Comparison of ENCODE assay signal across 19 cellular contexts in the genomic region with DNA sequence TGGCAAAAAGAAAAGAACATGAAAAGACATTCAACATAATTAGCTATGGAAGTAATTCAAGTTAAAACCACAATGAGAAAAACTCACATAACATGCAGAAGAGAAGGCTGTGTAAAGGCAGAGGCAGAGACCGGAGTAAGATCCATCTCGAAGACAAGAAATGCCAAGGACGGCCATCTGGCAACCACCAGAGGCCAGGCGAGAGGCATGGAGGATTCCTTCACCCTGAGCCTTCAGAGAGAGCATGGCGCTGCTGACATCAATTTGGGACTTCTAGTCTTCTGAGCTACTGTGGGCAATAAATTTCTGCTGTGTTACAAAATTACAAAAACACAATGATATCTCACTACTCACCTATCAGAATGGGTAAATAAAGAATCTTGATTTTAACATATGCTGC.
DNase-seq lines count a peak whose midpoint lies in the region; ATAC-seq, FAIRE-seq and TF ChIP-seq lines count a peak whose summit lies in the region.
"Had no signal": no experiment of that assay in that cellular context is flagged by ENCODE, and none has a peak within 500 bp of the region (broad histone marks: within the 10 kb centered on the region; RNA-seq: fewer than 3 reads in every experiment).

No MANE protein-coding gene starts in this region.

- no peaks in the 10 kb centered on the region for H3K4me1 Mint-ChIP-seq in activated CD4-positive, alpha-beta T cell treated with anti-CD3 and anti-CD28 coated beads for 36 hours
- H3K4me1 Mint-ChIP-seq in chondrocyte (ENCODE audit: low read depth) = no peaks in the 10 kb centered on the region
- H3K4me1 Mint-ChIP-seq: activated CD4-positive, alpha-beta memory T cell treated with anti-CD3 and anti-CD28 coated beads, Interleukin-2, amount 10 ng/mL, durations not matched to agents 7 days and 5 days; central memory CD8-positive, alpha-beta T cell; naive thymus-derived CD4-positive, alpha-beta T cell had no signal

- no peak for FAIRE-seq in RCC 7860 (lab: Jason Lieb, UNC)
- FAIRE-seq: GM19239 had no signal

- no peaks in the 10 kb centered on the region for H3K27me3 ChIP-seq in transverse colon
- H3K27me3 ChIP-seq: uterus had no signal

- H3K36me3 ChIP-seq in transverse colon = no peaks in the 10 kb centered on the region
- H3K36me3 ChIP-seq: uterus had no signal

- 86% methylated on average over 2 to 5 of the region's 5 CpGs for WGBS in transverse colon (ENCODE audit: low coverage in 1 of 2), 2 donors

- in situ Hi-C loops in transverse colon (cut with MboI; ENCODE audit: low pct_ligation_motif_present in 1 of 4, low pct_unique_long_range_greater_than_20kb in 1 of 4, low sequenced_read_pairs in 3 of 4) = no loop called here

- CTCF ChIA-PET in activated CD4-positive, alpha-beta T cell treated with anti-CD3 and anti-CD28 coated beads for 36 hours (lab: Charles Lee) = no interaction called here

- TF ChIP-seq POLR2A in transverse colon (IDR thresholded peaks at IDR 0.05) = no peak

- TF ChIP-seq EP300 in transverse colon (IDR thresholded peaks at IDR 0.05; ENCODE audit: low read depth) = no peak

- peak overlapping the region in 2 of 4 donors; percentile 5 to 23 for H3K27ac ChIP-seq in transverse colon
- H3K27ac ChIP-seq: uterus had no signal

- intact Hi-C loops in activated CD4-positive, alpha-beta T cell treated with anti-CD3 and anti-CD28 coated beads for 36 hours (cut with DNase I, micrococcal nuclease) = no loop called here
- intact Hi-C loops in transverse colon (cut with DNase I; ENCODE audit: low total_unique reads) = no loop called here
- intact Hi-C loops in sciatic nerve (cut with DNase I) = no loop called here

- no peak for DNase-seq in activated CD4-positive, alpha-beta T cell treated with anti-CD3 and anti-CD28 coated beads for 36 hours
- no peak for DNase-seq in activated CD4-positive, alpha-beta T cell treated with anti-CD3 and anti-CD28 coated beads, Interleukin-2, amount 50 U/mL, for 48 hours
- DNase-seq in LoVo (ENCODE audit: low spot score) (peak; percentile 1), chondrocyte (ENCODE audit: low spot score) (no peak), transverse colon (peak; percentile 30), RCC 7860 (ENCODE audit: low spot score) (no peak), Kasumi-1 (lab: John Stamatoyannopoulos, UW) (no peak), sciatic nerve (ENCODE audit: low spot score) (no peak)
- DNase-seq: activated CD4-positive, alpha-beta memory T cell treated with anti-CD3 and anti-CD28 coated beads, Interleukin-2, amount 10 ng/mL, durations not matched to agents 7 days and 5 days; effector memory CD8-positive, alpha-beta T cell; left ventricle myocardium superior; MV-4-11; naive thymus-derived CD4-positive, alpha-beta T cell; NCI-H2081; SIG-M5; uterus had no signal

- peak; percentile 24 for TF ChIP-seq CTCF in chondrocyte (IDR thresholded peaks at IDR 0.05)
- TF ChIP-seq CTCF in transverse colon (IDR thresholded peaks at IDR 0.05) = peak in 1 of 5 experiments; percentile 29

- H3K9me3 ChIP-seq in transverse colon = no peaks in the 10 kb centered on the region
- H3K9me3 ChIP-seq: uterus had no signal

- H3K27ac Mint-ChIP-seq in activated CD4-positive, alpha-beta T cell treated with anti-CD3 and anti-CD28 coated beads for 36 hours = peak overlapping the region; percentile 3
- H3K27ac Mint-ChIP-seq in chondrocyte (ENCODE audit: unreplicated experiment) = no peak overlapping the region
- H3K27ac Mint-ChIP-seq: activated CD4-positive, alpha-beta memory T cell treated with anti-CD3 and anti-CD28 coated beads, Interleukin-2, amount 10 ng/mL, durations not matched to agents 7 days and 5 days; effector memory CD8-positive, alpha-beta T cell; naive thymus-derived CD4-positive, alpha-beta T cell; progenitor cell of endocrine pancreas had no signal

- POLR2A ChIA-PET in activated CD4-positive, alpha-beta T cell treated with anti-CD3 and anti-CD28 coated beads for 36 hours (lab: Charles Lee) = no interaction called here

- H3K4me3 Mint-ChIP-seq in activated CD4-positive, alpha-beta T cell treated with anti-CD3 and anti-CD28 coated beads for 36 hours = no peak overlapping the region
- H3K4me3 Mint-ChIP-seq in chondrocyte (ENCODE audit: unreplicated experiment) = no peak overlapping the region
- H3K4me3 Mint-ChIP-seq: activated CD4-positive, alpha-beta memory T cell treated with anti-CD3 and anti-CD28 coated beads, Interleukin-2, amount 10 ng/mL, durations not matched to agents 7 days and 5 days; central memory CD8-positive, alpha-beta T cell; effector memory CD8-positive, alpha-beta T cell; naive thymus-derived CD4-positive, alpha-beta T cell had no signal

- peaks cover 1% of the 10 kb centered on the region for H3K9me3 Mint-ChIP-seq in activated CD4-positive, alpha-beta T cell treated with anti-CD3 and anti-CD28 coated beads for 36 hours (ENCODE audit: low read depth)
- H3K9me3 Mint-ChIP-seq in chondrocyte (ENCODE audit: low read depth) = no peaks in the 10 kb centered on the region
- H3K9me3 Mint-ChIP-seq: effector memory CD8-positive, alpha-beta T cell had no signal

- peaks cover 0 to 11% (median 0%) of the 10 kb centered on the region in 4 donors for H3K4me1 ChIP-seq in transverse colon
- H3K4me1 ChIP-seq: uterus had no signal

- no peak overlapping the region for H3K4me3 ChIP-seq in transverse colon
- H3K4me3 ChIP-seq: uterus had no signal

- H3K27me3 Mint-ChIP-seq in activated CD4-positive, alpha-beta T cell treated with anti-CD3 and anti-CD28 coated beads for 36 hours = peaks cover 4% of the 10 kb centered on the region
- H3K27me3 Mint-ChIP-seq in chondrocyte (ENCODE audit: low read depth) = peaks cover 2% of the 10 kb centered on the region
- H3K27me3 Mint-ChIP-seq: activated CD4-positive, alpha-beta memory T cell treated with anti-CD3 and anti-CD28 coated beads, Interleukin-2, amount 10 ng/mL, durations not matched to agents 7 days and 5 days had no signal

- ATAC-seq in activated CD4-positive, alpha-beta T cell treated with anti-CD3 and anti-CD28 coated beads for 36 hours = no peak
- ATAC-seq in sciatic nerve = no peak
- ATAC-seq: effector memory CD8-positive, alpha-beta T cell; left ventricle myocardium superior; naive thymus-derived CD4-positive, alpha-beta T cell had no signal

- H3K36me3 Mint-ChIP-seq in activated CD4-positive, alpha-beta T cell treated with anti-CD3 and anti-CD28 coated beads for 36 hours (ENCODE audit: low read depth) = no peaks in the 10 kb centered on the region
- H3K36me3 Mint-ChIP-seq in chondrocyte (ENCODE audit: low read depth) = no peaks in the 10 kb centered on the region
- H3K36me3 Mint-ChIP-seq: naive thymus-derived CD4-positive, alpha-beta T cell had no signal

Comparison
In these comparisons a context has a peak if more than half of its experiments do, and no peak if none do; other contexts are left out.
1. DNase-seq: peak in LoVo (single experiment) and transverse colon (single experiment); none in activated CD4-positive, alpha-beta T cell treated with anti-CD3 and anti-CD28 coated beads for 36 hours (single experiment), activated CD4-positive, alpha-beta T cell treated with anti-CD3 and anti-CD28 coated beads, Interleukin-2, amount 50 U/mL, for 48 hours (0 of 2), chondrocyte (single experiment), RCC 7860 (single experiment), Kasumi-1 (0 of 2) and sciatic nerve (single experiment).